ENCODE assay signal across 8 cellular contexts in the genomic region with DNA sequence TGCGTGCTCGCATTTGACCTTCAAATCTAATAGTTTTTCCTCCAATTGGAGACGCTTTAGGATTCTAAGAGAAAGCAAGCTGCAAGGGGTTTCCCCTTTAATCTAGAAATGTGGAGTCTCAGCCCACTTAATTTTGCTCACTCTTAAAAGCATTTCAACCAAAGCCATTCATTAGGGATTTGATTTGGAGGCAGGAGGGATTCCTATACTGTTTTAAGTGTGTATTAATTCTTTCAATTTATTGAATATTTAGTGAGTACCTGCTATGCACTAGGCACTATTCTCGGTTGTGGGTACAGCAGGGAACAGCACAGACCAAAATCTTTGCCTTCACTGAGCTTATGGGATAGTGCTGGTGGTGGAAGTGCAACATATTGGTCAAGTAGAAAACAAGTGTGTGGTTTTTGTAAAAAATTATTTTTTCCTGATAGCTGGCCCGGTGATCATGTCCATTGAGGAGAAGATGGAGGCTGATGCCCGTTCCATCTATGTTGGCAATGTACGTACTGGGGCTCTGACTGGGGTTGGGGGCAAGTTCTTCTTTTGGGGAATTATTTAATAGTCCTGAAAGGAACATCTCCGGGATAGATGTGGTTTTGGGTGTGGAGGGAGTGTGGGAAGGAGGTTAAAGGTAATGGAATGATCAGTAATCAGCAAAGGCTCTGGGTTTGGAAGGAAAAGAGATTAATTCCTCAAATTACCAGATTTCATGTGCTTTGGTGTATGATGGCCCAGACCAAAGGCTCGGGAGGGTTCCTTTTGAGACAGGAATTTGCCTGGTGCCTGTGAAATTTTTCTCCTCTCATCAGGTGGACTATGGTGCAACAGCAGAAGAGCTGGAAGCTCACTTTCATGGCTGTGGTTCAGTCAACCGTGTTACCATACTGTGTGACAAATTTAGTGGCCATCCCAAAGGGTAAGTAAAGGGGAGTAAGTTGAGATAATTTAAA. TPM values are rescaled to one million over a fixed set of nuclear protein-coding genes. Genes with fewer than 3 reads are reported as not detected.
A peak's percentile ranks its signal among the peaks of the same experiment; 100 is the strongest.
DNase-seq lines count a peak whose midpoint lies in the region; TF ChIP-seq lines count a peak whose summit lies in the region.

No MANE protein-coding gene starts in this region.

- POLR2A ChIA-PET in CD4-positive, alpha-beta memory T cell (lab: Charles Lee; ENCODE audit: partially characterized antibody): interaction anchor here (1.0 to 9.1 kb wide), 9 partner anchors 12 to 404 kb away, joined by 3 to 373 read pairs (median 19); a partner anchor contains a TSS
- POLR2A ChIA-PET in PC-9 (lab: Charles Lee; ENCODE audit: unreplicated experiment): interaction anchor here (0.6 kb wide), 2 partner anchors 16 to 155 kb away, joined by 7 to 12 read pairs; a partner anchor contains a TSS

- peaks cover 24% of the 10 kb centered on the region for H3K79me2 ChIP-seq in PC-9 (ENCODE audit: low read depth)

- H2AFZ ChIP-seq in PC-9: no peak overlapping the region

- H3K4me3 ChIP-seq in CD4-positive, alpha-beta memory T cell (ENCODE audit: low read length in 2 of 2): peak overlapping the region; percentile 63 to 98
- H3K4me3 ChIP-seq in PC-9: peak overlapping the region; percentile 98
- H3K4me3 ChIP-seq in epithelial cell of esophagus (ENCODE audit: low read length): peak overlapping the region; percentile 91
- peak overlapping the region; percentile 74 to 97 for H3K4me3 ChIP-seq in neutrophil (ENCODE audit: low read depth in 1 of 2, low read length in 1 of 2)

- H3K27me3 Mint-ChIP-seq in CD4-positive, alpha-beta memory T cell: peaks cover 0 to 2% of the 10 kb centered on the region in 2 donors

- no peaks in the 10 kb centered on the region for H4K20me1 ChIP-seq in PC-9 (ENCODE audit: insufficient read depth)

- TF ChIP-seq CTCF in PC-9 (conservative IDR thresholded peaks at IDR 0.05) (no peak), epithelial cell of esophagus (IDR thresholded peaks at IDR 0.05; ENCODE audit: insufficient read depth, low read depth, low read length, missing control alignments) (no peak), neutrophil (IDR thresholded peaks at IDR 0.05) (no peak)

- no TSS peak for BruUV-seq in PC-9 (replicated peaks; lab: Mats Ljungman, UMichigan)

- H3K9me3 Mint-ChIP-seq in CD4-positive, alpha-beta memory T cell: peaks cover 0 to 2% (median 0%) of the 10 kb centered on the region in 8 donors

- H3F3A ChIP-seq in PC-9 (ENCODE audit: insufficient read depth, low read depth): peaks cover 26% of the 10 kb centered on the region; the same call in 1 of the 2 replicates

- H3K36me3 ChIP-seq in CD4-positive, alpha-beta memory T cell (ENCODE audit: insufficient read depth, low read length): peaks cover 18% of the 10 kb centered on the region
- peaks cover 20% of the 10 kb centered on the region; the same call in 1 of the 2 replicates for H3K36me3 ChIP-seq in PC-9 (ENCODE audit: low read depth)
- H3K36me3 ChIP-seq in neutrophil: peaks cover 38% of the 10 kb centered on the region

- H3K9me2 ChIP-seq in PC-9 (ENCODE audit: insufficient read depth): no peaks in the 10 kb centered on the region

- peaks cover 20 to 39% (median 28%) of the 10 kb centered on the region in 4 donors for H3K4me1 Mint-ChIP-seq in CD4-positive, alpha-beta memory T cell

- H3K27me3 ChIP-seq in CD4-positive, alpha-beta memory T cell (ENCODE audit: insufficient read depth, low read length): no peaks in the 10 kb centered on the region
- no peaks in the 10 kb centered on the region for H3K27me3 ChIP-seq in PC-9 (ENCODE audit: insufficient read depth, low read depth)
- H3K27me3 ChIP-seq in neutrophil: no peaks in the 10 kb centered on the region

- H3K9me3 ChIP-seq in CD4-positive, alpha-beta memory T cell (ENCODE audit: control insufficient read depth in 1 of 2, low read length in 2 of 2): no peaks in the 10 kb centered on the region
- no peaks in the 10 kb centered on the region for H3K9me3 ChIP-seq in PC-9 (ENCODE audit: insufficient read depth, low read depth)
- H3K9me3 ChIP-seq in neutrophil: no peaks in the 10 kb centered on the region

- peaks cover 29% of the 10 kb centered on the region for H3K4me1 ChIP-seq in CD4-positive, alpha-beta memory T cell (ENCODE audit: insufficient read depth, low read length)
- H3K4me1 ChIP-seq in PC-9 (replicated peaks; ENCODE audit: insufficient read depth) (peaks cover 15% of the 10 kb centered on the region), neutrophil (ENCODE audit: control insufficient read depth in 1 of 2, insufficient read depth in 1 of 2, low read depth in 1 of 2, low read length in 1 of 2) (peaks cover 24 to 25% of the 10 kb centered on the region in 2 experiments)

- CTCF ChIA-PET in CD4-positive, alpha-beta memory T cell (lab: Charles Lee; ENCODE audit: partially characterized antibody): interaction anchor here (1.0 to 5.7 kb wide), 15 partner anchors 10 to 246 kb away, joined by 3 to 93 read pairs (median 5); a partner anchor contains a TSS
- CTCF ChIA-PET in PC-9 (lab: Charles Lee): interaction anchor here (0.8 to 1.2 kb wide), 2 partner anchors 22 to 202 kb away, joined by 3 to 4 read pairs; no protein-coding TSS in a partner anchor

- H3K27ac ChIP-seq in CD4-positive, alpha-beta memory T cell (ENCODE audit: low read depth, low read length): peak overlapping the region; percentile 72
- H3K27ac ChIP-seq in PC-9: 0 out of 2 replicates have a peak overlapping the region, but pooled peaks have one; percentile 46
- H3K27ac ChIP-seq in neutrophil: peak overlapping the region; percentile 94

- peak overlapping the region; percentile 89 to 96 (median 93) for H3K27ac Mint-ChIP-seq in CD4-positive, alpha-beta memory T cell

- intact Hi-C loops in CD4-positive, alpha-beta memory T cell (cut with micrococcal nuclease): loop anchor here (10.0 kb wide), 1 partner anchor 728 kb away; a partner anchor contains a TSS
- intact Hi-C loops in PC-9 (cut with micrococcal nuclease; ENCODE audit: unreplicated experiment): loop anchor here (5.0 kb wide), 1 partner anchor 144 kb away; a partner anchor contains a TSS

- peaks cover 26 to 43% of the 10 kb centered on the region in 2 donors for H3K36me3 Mint-ChIP-seq in CD4-positive, alpha-beta memory T cell

- DNase-seq in CD4-positive, alpha-beta memory T cell: no peak
- DNase-seq in PC-9: no peak
- DNase-seq in epithelial cell of esophagus (ENCODE audit: low read depth): no peak
- DNase-seq in islet precursor cell: no peak
- no peak for DNase-seq in NCI-H446 treated with DMSO at 0.1 percent for 48 hours (lab: John Stamatoyannopoulos, UW)
- DNase-seq in glomerular visceral epithelial cell (ENCODE audit: extremely low spot score): no peak
- no peak for DNase-seq in germinal center (ENCODE audit: low spot score)

- H3K4me2 ChIP-seq in PC-9: peak overlapping the region; percentile 90

- peak overlapping the region; percentile 90 to 92 (median 92) for H3K4me3 Mint-ChIP-seq in CD4-positive, alpha-beta memory T cell

RNA-seq across cellular contexts. Expression of a gene that starts 1.6 kb away (rescaled TPM):
- 100 to 1,000 TPM; 194 to 196 TPM for total RNA-seq in CD4-positive, alpha-beta memory T cell
- polyA plus RNA-seq in CD4-positive, alpha-beta memory T cell: 100 to 1,000 TPM in 1 of 2 donors, 10 to 100 TPM in 1; 91.7 to 125 TPM
- 107 and 142 TPM in 2 replicates for total RNA-seq in PC-9 (2021)

RNA-seq across cellular contexts. Expression of a gene that starts 16.2 kb away (rescaled TPM):
- total RNA-seq in CD4-positive, alpha-beta memory T cell: 1 to 10 TPM; 2.0 to 3.6 TPM
- not detected for polyA plus RNA-seq in CD4-positive, alpha-beta memory T cell
- 20.3 and 25.7 TPM in 2 replicates for total RNA-seq in PC-9 (2021)

RNA-seq across cellular contexts. Expression of a gene that starts 20.2 kb away (rescaled TPM):
- total RNA-seq in CD4-positive, alpha-beta memory T cell: 10 to 100 TPM; 82.3 to 87.3 TPM
- polyA plus RNA-seq in CD4-positive, alpha-beta memory T cell: 1 to 10 TPM; 1.3 to 2.9 TPM
- 8.1 and 9.5 TPM in 2 replicates for total RNA-seq in PC-9 (2021)

RNA-seq across cellular contexts. Expression of a gene that starts 29.8 kb away (rescaled TPM):
- total RNA-seq in CD4-positive, alpha-beta memory T cell: 10 to 100 TPM; 19.8 to 21.1 TPM
- 1 to 10 TPM; 2.9 to 3.9 TPM for polyA plus RNA-seq in CD4-positive, alpha-beta memory T cell
- not detected in 2 replicates for total RNA-seq in PC-9 (2021)

RNA-seq across cellular contexts. Expression of a gene that starts 36.9 kb away (rescaled TPM):
- total RNA-seq in CD4-positive, alpha-beta memory T cell: 10 to 100 TPM; 21.0 to 21.7 TPM
- 1 to 10 TPM; 1.5 to 5.7 TPM for polyA plus RNA-seq in CD4-positive, alpha-beta memory T cell
- total RNA-seq in PC-9 (2021): 14.0 TPM in 2 replicates
